In the genomic region with DNA sequence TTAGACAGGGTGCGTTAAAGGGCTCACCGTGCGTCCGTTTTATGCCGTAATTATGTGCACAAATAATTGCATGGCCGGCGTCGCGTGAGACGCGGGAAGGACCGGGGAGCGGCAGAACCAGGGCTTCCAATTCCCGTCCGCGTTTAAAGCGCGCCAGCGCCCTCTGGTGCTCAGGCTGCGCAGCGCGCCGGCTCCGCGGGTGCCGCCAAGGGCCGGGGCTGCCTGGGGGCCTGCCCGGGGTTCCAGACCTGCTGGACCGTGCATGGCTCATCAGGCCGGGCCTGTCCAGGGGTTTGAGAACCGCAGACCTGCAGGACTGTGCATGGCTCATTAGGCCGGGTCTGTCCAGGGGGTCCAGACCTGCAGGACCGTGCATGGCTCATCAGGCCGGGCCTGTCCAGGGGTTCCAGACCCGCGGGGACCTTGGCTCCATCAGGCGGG, we compare ENCODE assay signal across 8 cellular contexts.
DNase-seq lines count a peak whose midpoint lies in the region; TF ChIP-seq lines count a peak whose summit lies in the region.

No MANE protein-coding gene starts in this region.

- intact Hi-C loops in cardiac septum (cut with DNase I) (loop anchor here (1.0 to 2.0 kb wide), 2 partner anchors 268 to 513 kb away; no protein-coding TSS in a partner anchor), uterus (cut with DNase I; ENCODE audit: low total_unique reads) (loop anchor here (2.0 kb wide), 1 partner anchor 514 kb away; no protein-coding TSS in a partner anchor)

- TF ChIP-seq CTCF in AG10803 (conservative IDR thresholded peaks at IDR 0.05; ENCODE audit: low read length) (peak; percentile 71), uterus (IDR thresholded peaks at IDR 0.05) (peak; percentile 89 to 99 (median 92))

- H3K4me3 ChIP-seq in AG10803 (ENCODE audit: low read length): peak overlapping the region; percentile 15
- peak overlapping the region; percentile 44 for H3K4me3 ChIP-seq in rectal smooth muscle tissue (ENCODE audit: low read length)
- peak overlapping the region in 1 of 2 donors; percentile 19 for H3K4me3 ChIP-seq in uterus

- no peak for TF ChIP-seq POLR2A in uterus (IDR thresholded peaks at IDR 0.05)

- H3K36me3 ChIP-seq in rectal smooth muscle tissue (ENCODE audit: control insufficient read depth, insufficient read depth, low read length) (no peaks in the 10 kb centered on the region), uterus (no peaks in the 10 kb centered on the region)

- H3K4me1 Mint-ChIP-seq in activated naive CD8-positive, alpha-beta T cell (ENCODE audit: low read depth): peaks cover 9% of the 10 kb centered on the region

- DNase-seq in AG10803 (ENCODE audit: low read depth) (peak; percentile 45), GM19238 (ENCODE audit: insufficient read length, low spot score) (peak; percentile 50), HuH-7.5 (ENCODE audit: low spot score) (peak; percentile 95), SKM-1 (lab: John Stamatoyannopoulos, UW; ENCODE audit: unreplicated experiment) (peak; percentile 17), cardiac septum (ENCODE audit: low spot score) (peak; percentile 84), uterus (peak; percentile 67 to 80)

- H3K36me3 Mint-ChIP-seq in activated naive CD8-positive, alpha-beta T cell: no peaks in the 10 kb centered on the region

- H3K27ac Mint-ChIP-seq in activated naive CD8-positive, alpha-beta T cell: peak overlapping the region; percentile 64

- no peaks in the 10 kb centered on the region for H3K9me3 Mint-ChIP-seq in activated naive CD8-positive, alpha-beta T cell (ENCODE audit: low read depth)

- no peak overlapping the region for H3K9ac ChIP-seq in rectal smooth muscle tissue (ENCODE audit: low read length)

- peak overlapping the region; percentile 82 for H3K4me3 Mint-ChIP-seq in activated naive CD8-positive, alpha-beta T cell

- H3K27ac ChIP-seq in rectal smooth muscle tissue (ENCODE audit: low read depth, low read length) (no peak overlapping the region), uterus (no peak overlapping the region)

- H3K27me3 Mint-ChIP-seq in activated naive CD8-positive, alpha-beta T cell: peaks cover 2% of the 10 kb centered on the region

- H3K4me1 ChIP-seq in rectal smooth muscle tissue (ENCODE audit: control insufficient read depth, insufficient read depth, low read length) (no peaks in the 10 kb centered on the region), uterus (no peaks in the 10 kb centered on the region)

- no peaks in the 10 kb centered on the region for H3K9me3 ChIP-seq in uterus

- H3K27me3 ChIP-seq in rectal smooth muscle tissue (ENCODE audit: control insufficient read depth, insufficient read depth, low read length) (no peaks in the 10 kb centered on the region), uterus (no peaks in the 10 kb centered on the region)

Comparison
In these comparisons a context has a peak if more than half of its experiments do, and no peak if none do; other contexts are left out.
1. DNase-seq: peak in every context shown above with its lines; median percentile 95 in HuH-7.5; 84 in cardiac septum; 74 in uterus; 50 in GM19238; 45 in AG10803; 17 in SKM-1.